In the genomic region with DNA sequence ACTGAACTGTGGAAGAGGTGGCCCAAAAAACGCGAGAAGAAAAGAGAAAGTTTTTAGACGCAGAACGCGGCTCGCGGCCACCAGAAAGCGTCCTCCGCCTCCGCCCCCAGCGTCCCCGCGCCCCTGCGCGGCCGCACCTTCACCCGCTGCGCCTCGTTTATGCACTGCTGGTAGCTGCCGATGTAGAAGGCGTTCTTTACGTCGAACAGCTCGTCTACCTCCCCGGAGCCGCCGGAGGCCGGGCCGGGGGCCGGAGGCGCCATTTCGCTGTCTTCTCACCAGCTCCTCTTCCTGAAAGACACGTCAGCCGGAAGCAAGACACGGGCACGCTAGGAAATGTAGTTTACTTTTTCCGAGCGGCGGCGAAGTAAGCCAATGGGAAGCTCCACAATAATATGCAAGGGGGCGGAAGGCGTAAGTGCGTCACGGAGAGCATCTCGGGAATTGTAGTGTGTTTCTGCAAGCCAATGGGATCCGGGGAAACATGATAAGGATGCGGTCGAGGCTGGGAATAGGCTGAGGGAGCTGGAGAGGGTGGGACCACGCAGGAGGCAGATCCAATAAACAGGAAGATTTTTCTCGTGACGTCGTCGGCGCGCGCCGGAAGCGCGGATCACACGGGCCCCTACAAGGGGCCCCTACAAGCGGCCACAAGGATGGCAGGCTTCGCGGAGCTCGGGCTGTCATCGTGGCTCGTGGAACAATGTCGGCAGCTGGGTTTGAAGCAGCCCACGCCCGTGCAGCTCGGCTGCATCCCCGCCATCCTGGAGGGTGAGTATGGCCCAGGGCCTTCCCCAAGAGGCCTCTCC, we compare ENCODE assay signal across 8 cellular contexts.
DNase-seq lines count a peak whose midpoint lies in the region; ATAC-seq lines count a peak whose summit lies in the region.

A gene (minus strand): TSS at position 302 of the 809 bp plus-strand sequence. CDS start 39 bp downstream, at position 263.
A gene with protein sequence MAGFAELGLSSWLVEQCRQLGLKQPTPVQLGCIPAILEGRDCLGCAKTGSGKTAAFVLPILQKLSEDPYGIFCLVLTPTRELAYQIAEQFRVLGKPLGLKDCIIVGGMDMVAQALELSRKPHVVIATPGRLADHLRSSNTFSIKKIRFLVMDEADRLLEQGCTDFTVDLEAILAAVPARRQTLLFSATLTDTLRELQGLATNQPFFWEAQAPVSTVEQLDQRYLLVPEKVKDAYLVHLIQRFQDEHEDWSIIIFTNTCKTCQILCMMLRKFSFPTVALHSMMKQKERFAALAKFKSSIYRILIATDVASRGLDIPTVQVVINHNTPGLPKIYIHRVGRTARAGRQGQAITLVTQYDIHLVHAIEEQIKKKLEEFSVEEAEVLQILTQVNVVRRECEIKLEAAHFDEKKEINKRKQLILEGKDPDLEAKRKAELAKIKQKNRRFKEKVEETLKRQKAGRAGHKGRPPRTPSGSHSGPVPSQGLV (plus strand): TSS at position 630 of the 809 bp plus-strand sequence. CDS start 27 bp downstream, at position 657.

- H3K27ac ChIP-seq in cingulate gyrus (ENCODE audit: low read depth, low read length), result peak within 1 kb of the TSS; percentile 63

- peak; percentile 100 for DNase-seq in Ammon's horn (ENCODE audit: low spot score)
- DNase-seq in GM19238 (ENCODE audit: insufficient read length, low spot score), result peak; percentile 99
- DNase-seq in NCI-H524 treated with DMSO at 0.1 percent for 48 hours (lab: John Stamatoyannopoulos, UW), result peak; percentile 99
- peak; percentile 93 to 96 for DNase-seq in activated CD4-positive, alpha-beta T cell treated with anti-CD3 and anti-CD28 coated beads for 4 hours
- peak; percentile 99 for DNase-seq in kidney glomerular epithelial cell (lab: John Stamatoyannopoulos, UW)
- DNase-seq in stimulated activated CD4-positive, alpha-beta T cell treated with anti-CD3 and anti-CD28 coated beads, Interleukin-1b, Interleukin-23, amount 100 ng/mL, for 1 hour (ENCODE audit: low read depth in 2 of 2), result peak; percentile 92 to 93

- ATAC-seq in HG03442 (IDR thresholded peaks at IDR 0.05; ENCODE audit: unreplicated experiment), result peak; percentile 86

Comparison
In these comparisons a context has a peak if more than half of its experiments do, and no peak if none do; other contexts are left out.
1. Peak in every context shown above with its lines: DNase-seq, ATAC-seq and H3K27ac ChIP-seq.